Comparison of ENCODE assay signal across 15 cellular contexts in the genomic region with DNA sequence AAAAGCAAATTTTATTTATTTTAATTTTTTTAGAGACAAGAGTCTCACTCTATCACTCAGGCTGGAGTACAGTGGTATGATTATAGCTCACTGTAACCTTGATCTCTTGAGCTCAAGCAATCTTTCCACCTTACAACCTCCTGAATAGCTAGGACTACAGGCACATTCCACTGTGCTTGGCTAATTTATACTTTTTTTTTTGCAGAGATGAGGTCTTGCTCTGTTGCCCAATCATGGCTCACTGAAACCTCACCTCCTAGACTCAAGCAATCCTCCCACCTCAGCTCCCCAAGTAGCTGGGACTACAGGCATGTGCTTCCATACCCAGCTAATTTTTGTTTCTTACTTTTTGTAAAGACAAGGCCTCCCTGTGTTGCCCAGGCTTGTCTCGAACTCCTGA.
"Had no signal": no experiment of that assay in that cellular context is flagged by ENCODE, and none has a peak within 500 bp of the region (broad histone marks: within the 10 kb centered on the region; RNA-seq: fewer than 3 reads in every experiment).

No MANE protein-coding gene starts in this region.

- H3K4me1 ChIP-seq: pancreas, sigmoid colon, thyroid gland had no signal

- H3K9me3 ChIP-seq: pancreas, sigmoid colon, thyroid gland had no signal

- H3K27me3 ChIP-seq: brain microvascular endothelial cell, pancreas, sigmoid colon, thyroid gland had no signal

- H3K27ac ChIP-seq: brain microvascular endothelial cell, epithelial cell of prostate, pancreas, sigmoid colon, thyroid gland had no signal

- H3K4me3 ChIP-seq: pancreas, sigmoid colon, thyroid gland had no signal

- DNase-seq: activated CD4-positive, alpha-beta T cell treated with anti-CD3 and anti-CD28 coated beads, Interleukin-2, amount 10 ng/mL, durations not matched to agents 7 days and 5 days; activated CD4-positive, CD25-positive, alpha-beta regulatory T cell; activated CD8-positive, alpha-beta memory T cell treated with anti-CD3 and anti-CD28 coated beads, Interleukin-2, amount 50 U/mL, for 48 hours; activated gamma-delta T cell treated with Interleukin-2 at 50 U/mL for 16 hours; activated T-cell treated with anti-CD3 and anti-CD28 coated beads, Interleukin-2, amount 50 U/mL, for 72 hours; brain microvascular endothelial cell; cerebellar nuclear complex; effector memory CD4-positive, alpha-beta T cell; hypothalamus; pancreas; sigmoid colon; stimulated activated CD4-positive, alpha-beta T cell treated with anti-CD3 and anti-CD28 coated beads, Interleukin-12 subunit alpha, Interleukin-12 subunit beta, amount 100 ng/mL, for 4 hours; stimulated activated CD4-positive, alpha-beta T cell treated with anti-CD3 and anti-CD28 coated beads, Interleukin-2, amount 100 ng/mL, for 24 hours; thyroid gland had no signal

- H3K36me3 ChIP-seq: brain microvascular endothelial cell, pancreas, sigmoid colon, thyroid gland had no signal
